ENCODE assay signal across 41 cellular contexts in genomic region chr18:50247562-50247961, GRCh38. TPM values are rescaled to one million over a fixed set of nuclear protein-coding genes. Genes with fewer than 3 reads are reported as not detected.
"Had no signal": no experiment of that assay in that cellular context is flagged by ENCODE, and none has a peak within 500 bp of the region (broad histone marks: within the 10 kb centered on the region; RNA-seq: fewer than 3 reads in every experiment).

No MANE protein-coding gene starts in this region.

- H3K4me1 Mint-ChIP-seq: activated naive CD4-positive, alpha-beta T cell treated with anti-CD3 and anti-CD28 coated beads, Interleukin-2, amount 50 U/mL, for 24 hours; activated naive CD8-positive, alpha-beta T cell treated with anti-CD3 and anti-CD28 coated beads, Interleukin-2, amount 10 ng/mL, durations not matched to agents 7 days and 5 days; activated naive CD8-positive, alpha-beta T cell treated with anti-CD3 and anti-CD28 coated beads, Interleukin-2, amount 50 U/mL, for 24 hours; activated T-helper 17 cell treated with anti-CD3 and anti-CD28 coated beads, Interleukin-2, amount 50 U/mL, for 72 hours; brain; central memory CD8-positive, alpha-beta T cell had no signal

- H3K4me1 ChIP-seq: adrenal gland, ascending aorta, body of pancreas, breast epithelium had no signal

- H3K9me3 ChIP-seq: adrenal gland, ascending aorta, body of pancreas, breast epithelium had no signal

- H3K27me3 Mint-ChIP-seq: activated naive CD4-positive, alpha-beta T cell treated with anti-CD3 and anti-CD28 coated beads, Interleukin-2, amount 10 ng/mL, durations not matched to agents 7 days and 5 days; activated naive CD8-positive, alpha-beta T cell treated with anti-CD3 and anti-CD28 coated beads for 36 hours; activated naive CD8-positive, alpha-beta T cell treated with anti-CD3 and anti-CD28 coated beads, Interleukin-2, amount 50 U/mL, for 24 hours; activated T-cell treated with anti-CD3 and anti-CD28 coated beads, Interleukin-2, amount 50 U/mL, for 24 hours; activated T-helper 17 cell treated with anti-CD3 and anti-CD28 coated beads, Interleukin-2, amount 50 U/mL, for 72 hours; brain; central memory CD8-positive, alpha-beta T cell had no signal

- ATAC-seq: activated naive CD4-positive, alpha-beta T cell treated with anti-CD3 and anti-CD28 coated beads, Interleukin-2, amount 50 U/mL, for 72 hours; activated naive CD8-positive, alpha-beta T cell treated with anti-CD3 and anti-CD28 coated beads, Interleukin-2, amount 50 U/mL, for 24 hours; activated T-cell treated with anti-CD3 and anti-CD28 coated beads, Interleukin-2, amount 50 U/mL, for 4 hours; activated T-cell treated with anti-CD3 and anti-CD28 coated beads, Interleukin-2, amount 50 U/mL, for 72 hours; activated T-helper 17 cell treated with anti-CD3 and anti-CD28 coated beads, Interleukin-2, amount 50 U/mL, for 72 hours; body of pancreas had no signal

- H3K4me3 Mint-ChIP-seq: activated naive CD4-positive, alpha-beta T cell treated with anti-CD3 and anti-CD28 coated beads for 36 hours; activated naive CD4-positive, alpha-beta T cell treated with anti-CD3 and anti-CD28 coated beads, Interleukin-2, amount 10 ng/mL, durations not matched to agents 7 days and 5 days; activated naive CD4-positive, alpha-beta T cell treated with anti-CD3 and anti-CD28 coated beads, Interleukin-2, amount 50 U/mL, for 24 hours; activated naive CD8-positive, alpha-beta T cell; activated naive CD8-positive, alpha-beta T cell treated with anti-CD3 and anti-CD28 coated beads for 36 hours; activated naive CD8-positive, alpha-beta T cell treated with anti-CD3 and anti-CD28 coated beads, Interleukin-2, amount 10 ng/mL, durations not matched to agents 7 days and 5 days; activated naive CD8-positive, alpha-beta T cell treated with anti-CD3 and anti-CD28 coated beads, Interleukin-2, amount 50 U/mL, for 24 hours; activated T-cell treated with anti-CD3 and anti-CD28 coated beads, Interleukin-2, amount 50 U/mL, for 24 hours; activated T-cell treated with anti-CD3 and anti-CD28 coated beads, Interleukin-2, amount 50 U/mL, for 4 hours; activated T-cell treated with anti-CD3 and anti-CD28 coated beads, Interleukin-2, amount 50 U/mL, for 72 hours; activated T-helper 1 cell treated with anti-CD3 and anti-CD28 coated beads, Interleukin-12 subunit alpha, Interleukin-12 subunit beta, Interleukin-2, Interleukin-4 antibody, amounts not matched to agents 30 ng/mL and 10 ng/mL and 1 ng/mL, durations not matched to agents 14 hours and 24 hours and 36 hours; activated T-helper 17 cell treated with anti-CD3 and anti-CD28 coated beads, Interleukin-2, amount 50 U/mL, for 72 hours; brain; central memory CD8-positive, alpha-beta T cell had no signal

- H3K4me3 ChIP-seq: adrenal gland, ascending aorta, body of pancreas, breast epithelium, cardiac muscle cell had no signal

- H3K36me3 ChIP-seq: adrenal gland, ascending aorta, brain microvascular endothelial cell, breast epithelium, cardiac muscle cell had no signal

- H3K27ac Mint-ChIP-seq: activated naive CD4-positive, alpha-beta T cell treated with anti-CD3 and anti-CD28 coated beads for 36 hours; activated naive CD4-positive, alpha-beta T cell treated with anti-CD3 and anti-CD28 coated beads, Interleukin-2, amount 10 ng/mL, durations not matched to agents 7 days and 5 days; activated naive CD4-positive, alpha-beta T cell treated with anti-CD3 and anti-CD28 coated beads, Interleukin-2, amount 50 U/mL, for 24 hours; activated naive CD4-positive, alpha-beta T cell treated with anti-CD3 and anti-CD28 coated beads, Interleukin-2, amount 50 U/mL, for 72 hours; activated naive CD8-positive, alpha-beta T cell; activated naive CD8-positive, alpha-beta T cell treated with anti-CD3 and anti-CD28 coated beads for 36 hours; activated naive CD8-positive, alpha-beta T cell treated with anti-CD3 and anti-CD28 coated beads, Interleukin-2, amount 10 ng/mL, durations not matched to agents 7 days and 5 days; activated naive CD8-positive, alpha-beta T cell treated with anti-CD3 and anti-CD28 coated beads, Interleukin-2, amount 50 U/mL, for 24 hours; activated T-cell treated with anti-CD3 and anti-CD28 coated beads, Interleukin-2, amount 50 U/mL, for 24 hours; activated T-cell treated with anti-CD3 and anti-CD28 coated beads, Interleukin-2, amount 50 U/mL, for 72 hours; activated T-helper 1 cell treated with anti-CD3 and anti-CD28 coated beads, Interleukin-12 subunit alpha, Interleukin-12 subunit beta, Interleukin-2, Interleukin-4 antibody, amounts not matched to agents 30 ng/mL and 10 ng/mL and 1 ng/mL, durations not matched to agents 14 hours and 24 hours and 36 hours; activated T-helper 17 cell treated with anti-CD3 and anti-CD28 coated beads, Interleukin-2, amount 50 U/mL, for 72 hours; activated T-helper 2 cell treated with anti-CD3 and anti-CD28 coated beads, Interferon-gamma antibody, Interleukin-2, Interleukin-4, amounts not matched to agents 10 μg/mL and 5 μg/mL and 100 μg/mL, durations not matched to agents 14 hours and 24 hours and 36 hours; brain had no signal

- DNase-seq: activated effector memory CD4-positive, alpha-beta T cell treated with anti-CD3 and anti-CD28 coated beads, Interleukin-2, amount 50 U/mL, for 16 hours; activated effector memory CD4-positive, alpha-beta T cell treated with Interleukin-2 at 50 U/mL for 16 hours; activated gamma-delta T cell; activated gamma-delta T cell treated with Interleukin-2 at 50 U/mL for 16 hours; activated naive CD4-positive, alpha-beta T cell; activated naive CD4-positive, alpha-beta T cell treated with anti-CD3 and anti-CD28 coated beads for 36 hours; activated naive CD4-positive, alpha-beta T cell treated with anti-CD3 and anti-CD28 coated beads, Interleukin-2, amount 10 ng/mL, durations not matched to agents 7 days and 5 days; activated naive CD4-positive, alpha-beta T cell treated with anti-CD3 and anti-CD28 coated beads, Interleukin-2, amount 50 U/mL, for 16 hours; activated naive CD4-positive, alpha-beta T cell treated with Interleukin-2 at 50 U/mL for 16 hours; activated naive CD8-positive, alpha-beta T cell treated with anti-CD3 and anti-CD28 coated beads for 36 hours; activated naive CD8-positive, alpha-beta T cell treated with anti-CD3 and anti-CD28 coated beads, Interleukin-2, amount 10 ng/mL, durations not matched to agents 7 days and 5 days; activated naive CD8-positive, alpha-beta T cell treated with anti-CD3 and anti-CD28 coated beads, Interleukin-2, amount 50 U/mL, for 24 hours; activated T-cell treated with anti-CD3 and anti-CD28 coated beads for 4 hours; activated T-cell treated with anti-CD3 and anti-CD28 coated beads, Interleukin-2, amount 50 U/mL, for 1 hour; activated T-cell treated with anti-CD3 and anti-CD28 coated beads, Interleukin-2, amount 50 U/mL, for 24 hours; activated T-cell treated with anti-CD3 and anti-CD28 coated beads, Interleukin-2, amount 50 U/mL, for 4 hours; activated T-cell treated with anti-CD3 and anti-CD28 coated beads, Interleukin-2, amount 50 U/mL, for 48 hours; activated T-cell treated with anti-CD3 and anti-CD28 coated beads, Interleukin-2, amount 50 U/mL, for 72 hours; adrenal gland; amniotic stem cell; amygdala; anterior cingulate cortex; aorta; body of pancreas; brain microvascular endothelial cell; caudate nucleus; central memory CD4-positive, alpha-beta T cell; cerebellar nuclear complex had no signal

- H3K27me3 ChIP-seq: adrenal gland, ascending aorta, body of pancreas, brain microvascular endothelial cell, breast epithelium, cardiac muscle cell had no signal

- H3K36me3 Mint-ChIP-seq: activated naive CD4-positive, alpha-beta T cell treated with anti-CD3 and anti-CD28 coated beads, Interleukin-2, amount 10 ng/mL, durations not matched to agents 7 days and 5 days; activated naive CD8-positive, alpha-beta T cell treated with anti-CD3 and anti-CD28 coated beads for 36 hours; activated naive CD8-positive, alpha-beta T cell treated with anti-CD3 and anti-CD28 coated beads, Interleukin-2, amount 10 ng/mL, durations not matched to agents 7 days and 5 days had no signal

- H3K27ac ChIP-seq: adrenal gland, ascending aorta, body of pancreas, brain microvascular endothelial cell, breast epithelium, cardiac muscle cell had no signal

- H3K9me3 Mint-ChIP-seq: activated naive CD4-positive, alpha-beta T cell treated with anti-CD3 and anti-CD28 coated beads, Interleukin-2, amount 50 U/mL, for 24 hours; activated naive CD4-positive, alpha-beta T cell treated with anti-CD3 and anti-CD28 coated beads, Interleukin-2, amount 50 U/mL, for 72 hours; activated naive CD8-positive, alpha-beta T cell treated with anti-CD3 and anti-CD28 coated beads for 36 hours; activated naive CD8-positive, alpha-beta T cell treated with anti-CD3 and anti-CD28 coated beads, Interleukin-2, amount 10 ng/mL, durations not matched to agents 7 days and 5 days; activated T-helper 17 cell treated with anti-CD3 and anti-CD28 coated beads, Interleukin-2, amount 50 U/mL, for 72 hours; central memory CD8-positive, alpha-beta T cell had no signal

- FAIRE-seq: astrocyte, bronchial epithelial cell had no signal

RNA-seq across cellular contexts. Expression of gene CFAP53, which starts 18.7 kb away (rescaled TPM):
- total RNA-seq: ascending aorta had no signal

RNA-seq across cellular contexts. Expression of gene MYO5B, which starts 52.6 kb away (rescaled TPM):
- total RNA-seq: activated naive CD8-positive, alpha-beta T cell treated with anti-CD3 and anti-CD28 coated beads, Interleukin-2, amount 10 ng/mL, durations not matched to agents 7 days and 5 days; activated T-helper 1 cell treated with anti-CD3 and anti-CD28 coated beads, Interleukin-12 subunit alpha, Interleukin-12 subunit beta, Interleukin-2, Interleukin-4 antibody, amounts not matched to agents 30 ng/mL and 10 ng/mL and 1 ng/mL, durations not matched to agents 14 hours and 24 hours and 36 hours; activated T-helper 2 cell treated with anti-CD3 and anti-CD28 coated beads, Interferon-gamma antibody, Interleukin-2, Interleukin-4, amounts not matched to agents 10 μg/mL and 5 μg/mL and 100 μg/mL, durations not matched to agents 14 hours and 24 hours and 36 hours had no signal
